Comparison of ENCODE assay signal across 18 cellular contexts in the genomic region with DNA sequence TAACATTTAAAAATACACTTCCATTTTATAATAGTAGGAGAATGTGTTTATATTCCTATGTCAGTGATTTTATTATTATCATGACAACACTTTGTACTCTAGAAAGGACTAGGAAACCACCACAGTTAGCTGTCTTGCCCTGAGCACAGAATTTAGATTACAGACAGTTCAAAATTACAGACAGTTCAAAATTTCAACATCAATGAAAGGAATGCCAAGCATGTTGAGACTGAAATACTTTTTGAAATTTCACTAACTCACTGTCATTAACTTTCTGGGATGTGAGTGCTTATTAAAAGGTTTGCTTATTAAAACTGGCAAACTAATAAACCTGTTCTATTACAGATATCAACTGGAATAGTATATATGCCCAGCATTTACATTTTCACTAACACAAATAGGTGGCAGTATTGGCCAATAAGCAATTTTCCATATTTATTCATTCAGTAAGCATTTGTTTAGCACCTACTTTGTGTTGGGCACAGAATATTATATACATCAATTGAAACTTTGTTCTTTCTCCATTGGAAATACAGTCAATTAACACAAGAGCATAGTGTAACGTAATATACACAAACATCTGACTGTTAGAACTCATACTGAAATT.
DNase-seq lines count a peak whose midpoint lies in the region; ATAC-seq and TF ChIP-seq lines count a peak whose summit lies in the region.
"Had no signal": no experiment of that assay in that cellular context is flagged by ENCODE, and none has a peak within 500 bp of the region (broad histone marks: within the 10 kb centered on the region; RNA-seq: fewer than 3 reads in every experiment).

No MANE protein-coding gene starts in this region.

- dilution Hi-C loops in mammary epithelial cell (cut with HindIII; ENCODE audit: low sequenced_read_pairs): no loop called here

- no peaks in the 10 kb centered on the region for H3K36me3 ChIP-seq in mammary epithelial cell (ENCODE audit: insufficient read depth, low read length)
- H3K36me3 ChIP-seq: left lung, right atrium auricular region, stomach had no signal

- H3K4me3 Mint-ChIP-seq in mesothelial cell of epicardium: no peak overlapping the region
- H3K4me3 Mint-ChIP-seq in activated naive CD8-positive, alpha-beta T cell treated with anti-CD3 and anti-CD28 coated beads, Interleukin-2, amount 50 U/mL, for 24 hours: no peak overlapping the region
- no peak overlapping the region for H3K4me3 Mint-ChIP-seq in Calu3 (ENCODE audit: low read depth, unreplicated experiment)
- H3K4me3 Mint-ChIP-seq: H9; natural killer cell treated with Interleukin-12 subunit alpha and Interleukin-12 subunit beta and Interleukin-15 and Interleukin-18, amount 100 ng/mL, for 72 hours had no signal

- H3K4me2 ChIP-seq in mammary epithelial cell (ENCODE audit: insufficient read depth, low read depth, low read length): peak overlapping the region; percentile 62

- peak overlapping the region; percentile 81 for H3K27ac Mint-ChIP-seq in mesothelial cell of epicardium
- no peak overlapping the region for H3K27ac Mint-ChIP-seq in activated naive CD8-positive, alpha-beta T cell treated with anti-CD3 and anti-CD28 coated beads, Interleukin-2, amount 50 U/mL, for 24 hours
- H3K27ac Mint-ChIP-seq in Calu3 (ENCODE audit: unreplicated experiment): no peak overlapping the region
- H3K27ac Mint-ChIP-seq: H9; natural killer cell treated with Interleukin-12 subunit alpha and Interleukin-12 subunit beta and Interleukin-15 and Interleukin-18, amount 100 ng/mL, for 72 hours had no signal

- BruUV-seq in mammary epithelial cell (replicated peaks; lab: Mats Ljungman, UMichigan) (no TSS peak), Calu3 (replicated peaks; lab: Mats Ljungman, UMichigan) (no TSS peak)

- H3K9ac ChIP-seq in mammary epithelial cell (ENCODE audit: insufficient read depth, low read length): no peak overlapping the region

- no peak for ATAC-seq in GM21381 (IDR thresholded peaks at IDR 0.05; ENCODE audit: unreplicated experiment)
- no peak for ATAC-seq in activated naive CD8-positive, alpha-beta T cell treated with anti-CD3 and anti-CD28 coated beads, Interleukin-2, amount 50 U/mL, for 24 hours
- ATAC-seq: left lung; natural killer cell treated with Interleukin-12 subunit alpha and Interleukin-12 subunit beta and Interleukin-15 and Interleukin-18, amount 100 ng/mL, for 72 hours had no signal

- H3K4me1 Mint-ChIP-seq in mesothelial cell of epicardium (peaks cover 32% of the 10 kb centered on the region), Calu3 (ENCODE audit: low read depth, unreplicated experiment) (peaks cover 8% of the 10 kb centered on the region)
- peaks cover 35% of the 10 kb centered on the region for H3K4me1 Mint-ChIP-seq in activated naive CD8-positive, alpha-beta T cell treated with anti-CD3 and anti-CD28 coated beads, Interleukin-2, amount 50 U/mL, for 24 hours

- TF ChIP-seq CTCF in C4-2B (conservative IDR thresholded peaks at IDR 0.05) (peak; percentile 38), LNCaP clone FGC (IDR thresholded peaks at IDR 0.05; ENCODE audit: control insufficient read depth, extremely low read depth, insufficient read depth) (peak; percentile 41), mammary epithelial cell (conservative IDR thresholded peaks at IDR 0.05 in 1 of 2, IDR thresholded peaks at IDR 0.05 in 1 of 2; ENCODE audit: extremely low read depth in 1 of 2, insufficient read depth in 1 of 2, low read depth in 1 of 2, low read length in 2 of 2) (peak; percentile 16 to 28), mesothelial cell of epicardium (IDR thresholded peaks at IDR 0.05; ENCODE audit: unreplicated experiment) (no peak), Calu3 (IDR thresholded peaks at IDR 0.05; ENCODE audit: unreplicated experiment) (no peak)

- H3K27ac ChIP-seq in C4-2B (no peak overlapping the region), mammary epithelial cell (ENCODE audit: insufficient read depth, low read depth, low read length) (peak overlapping the region; percentile 27)
- H3K27ac ChIP-seq: left lung, right atrium auricular region, stomach had no signal

- no peaks in the 10 kb centered on the region for H3K27me3 Mint-ChIP-seq in mesothelial cell of epicardium (ENCODE audit: low read depth)
- H3K27me3 Mint-ChIP-seq in activated naive CD8-positive, alpha-beta T cell treated with anti-CD3 and anti-CD28 coated beads, Interleukin-2, amount 50 U/mL, for 24 hours: no peaks in the 10 kb centered on the region
- H3K27me3 Mint-ChIP-seq in Calu3 (ENCODE audit: unreplicated experiment): no peaks in the 10 kb centered on the region
- H3K27me3 Mint-ChIP-seq: natural killer cell treated with Interleukin-12 subunit alpha and Interleukin-12 subunit beta and Interleukin-15 and Interleukin-18, amount 100 ng/mL, for 72 hours had no signal

- H3K4me3 ChIP-seq in LNCaP clone FGC (ENCODE audit: low read depth, low read length) (no peak overlapping the region), mammary epithelial cell (replicated peaks in 1 of 3; ENCODE audit: insufficient read depth in 1 of 3, low read depth in 2 of 3, low read length in 3 of 3) (no peak overlapping the region)
- H3K4me3 ChIP-seq: left lung, right atrium auricular region, stomach had no signal

- CTCF ChIA-PET in mammary epithelial cell (lab: Charles Lee; ENCODE audit: low non-redundant PET): no interaction called here
- CTCF ChIA-PET in Calu3 (lab: Charles Lee): no interaction called here

- H3K4me1 ChIP-seq in mammary epithelial cell (ENCODE audit: insufficient read depth, low read length): peaks cover 24% of the 10 kb centered on the region

- H3K36me3 Mint-ChIP-seq in mesothelial cell of epicardium (no peaks in the 10 kb centered on the region), Calu3 (ENCODE audit: insufficient read depth, unreplicated experiment) (no peaks in the 10 kb centered on the region)
- H3K36me3 Mint-ChIP-seq in activated naive CD8-positive, alpha-beta T cell treated with anti-CD3 and anti-CD28 coated beads, Interleukin-2, amount 50 U/mL, for 24 hours (ENCODE audit: low read depth): peaks cover 5% of the 10 kb centered on the region
- H3K36me3 Mint-ChIP-seq: natural killer cell treated with Interleukin-12 subunit alpha and Interleukin-12 subunit beta and Interleukin-15 and Interleukin-18, amount 100 ng/mL, for 72 hours had no signal

- in situ Hi-C loops in mammary epithelial cell (cut with MboI; ENCODE audit: low sequenced_read_pairs in 2 of 2): no loop called here

- 67% methylated on average over 1 of the region's 1 CpG for WGBS in mammary epithelial cell (ENCODE audit: low coverage, missing lambda C conversion rate)

- no peaks in the 10 kb centered on the region for H3K9me3 ChIP-seq in mammary epithelial cell (replicated peaks; ENCODE audit: insufficient read depth, low read length)
- H3K9me3 ChIP-seq: left lung, right atrium auricular region, stomach had no signal

- H3K79me2 ChIP-seq in mammary epithelial cell (ENCODE audit: insufficient read depth, low read length): peaks cover 31% of the 10 kb centered on the region

- H4K20me1 ChIP-seq in mammary epithelial cell (ENCODE audit: insufficient read depth, low read length): no peaks in the 10 kb centered on the region

- intact Hi-C loops in mammary epithelial cell (cut with micrococcal nuclease) (loop anchor here (10.0 kb wide), 1 partner anchor 412 kb away; no protein-coding TSS in a partner anchor), Calu3 (cut with micrococcal nuclease; ENCODE audit: unreplicated experiment) (no loop called here)

- no peak overlapping the region for H2AFZ ChIP-seq in mammary epithelial cell (ENCODE audit: low read depth, low read length)

- DNase-seq in LNCaP clone FGC (ENCODE audit: low read depth): no peak
- DNase-seq in mammary epithelial cell: no peak
- no peak for DNase-seq in mesothelial cell of epicardium (ENCODE audit: low spot score in 2 of 2, unreplicated experiment in 2 of 2)
- no peak for DNase-seq in effector CD8-positive, alpha-beta T cell (lab: John Stamatoyannopoulos, UW)
- DNase-seq in activated naive CD8-positive, alpha-beta T cell treated with anti-CD3 and anti-CD28 coated beads, Interleukin-2, amount 50 U/mL, for 24 hours: no peak
- DNase-seq in Calu3: no peak
- DNase-seq: activated CD8-positive, alpha-beta memory T cell treated with anti-CD3 and anti-CD28 coated beads, Interleukin-2, amount 50 U/mL, for 4 hours; COR-L47; glutamatergic neuron; H9; NCI-H524 treated with DMSO at 0.1 percent for 48 hours; SHP77; stomach had no signal

- H3K9me3 Mint-ChIP-seq in mesothelial cell of epicardium: no peaks in the 10 kb centered on the region
- no peaks in the 10 kb centered on the region for H3K9me3 Mint-ChIP-seq in activated naive CD8-positive, alpha-beta T cell treated with anti-CD3 and anti-CD28 coated beads, Interleukin-2, amount 50 U/mL, for 24 hours
- no peaks in the 10 kb centered on the region for H3K9me3 Mint-ChIP-seq in Calu3 (ENCODE audit: low read depth, unreplicated experiment)
- H3K9me3 Mint-ChIP-seq: H9; natural killer cell treated with Interleukin-12 subunit alpha and Interleukin-12 subunit beta and Interleukin-15 and Interleukin-18, amount 100 ng/mL, for 72 hours had no signal

- H3K27me3 ChIP-seq in mammary epithelial cell (ENCODE audit: insufficient read depth, low read length): no peaks in the 10 kb centered on the region
- H3K27me3 ChIP-seq: left lung, right atrium auricular region, stomach had no signal

Comparison
In these comparisons a context has a peak if more than half of its experiments do, and no peak if none do; other contexts are left out.
1. CTCF ChIP-seq: peak in C4-2B (single experiment), LNCaP clone FGC (single experiment) and mammary epithelial cell (2 of 2); none in mesothelial cell of epicardium (single experiment) and Calu3 (single experiment).